8 cellular contexts compared by ENCODE assay signal in the genomic region with DNA sequence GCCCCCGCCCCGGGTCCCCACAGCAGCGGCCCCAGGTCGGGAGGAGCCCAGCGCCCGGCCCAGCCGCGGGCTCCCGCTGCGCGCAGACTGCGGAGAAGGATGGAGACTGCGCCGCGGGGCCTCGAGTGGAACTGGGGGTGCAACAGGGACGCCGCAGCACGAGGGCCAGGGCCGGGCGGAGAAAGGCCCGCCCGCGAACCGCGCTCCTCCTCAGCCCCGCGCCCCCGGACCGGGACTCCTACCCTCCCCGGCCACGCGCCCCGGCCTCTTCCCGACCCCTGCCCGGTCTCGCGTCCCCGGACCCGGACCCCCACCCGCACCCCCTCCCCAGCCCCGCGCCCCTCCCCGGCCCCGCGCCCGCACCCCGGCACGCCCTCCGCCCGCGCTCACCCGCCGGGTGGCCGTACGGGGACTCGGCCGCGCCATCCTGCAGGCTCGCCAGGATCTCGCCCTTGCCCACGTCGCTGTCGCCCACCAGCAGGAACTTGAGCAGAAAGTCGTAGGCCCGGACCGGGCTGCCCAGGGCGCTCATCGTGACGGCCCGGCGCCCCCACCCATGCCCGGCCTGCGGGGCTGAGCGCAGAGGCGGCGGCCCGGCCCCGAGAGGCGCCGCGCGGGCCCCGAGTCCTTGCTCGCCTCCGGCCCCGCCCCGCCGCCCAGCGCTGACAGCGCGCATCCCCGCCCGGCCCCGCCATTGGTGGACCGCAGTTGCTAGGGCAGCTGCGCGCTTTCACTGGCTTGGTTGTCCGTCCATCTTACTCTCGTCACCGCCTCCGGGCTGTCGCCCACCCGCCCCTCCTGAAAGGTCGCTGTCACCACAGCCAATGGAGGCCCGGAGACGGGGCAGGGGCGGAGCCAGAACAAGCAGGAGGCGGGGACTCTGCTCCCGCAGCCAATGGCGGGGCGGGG. TPM values are rescaled to one million over a fixed set of nuclear protein-coding genes. Genes with fewer than 3 reads are reported as not detected.
A peak's percentile ranks its signal among the peaks of the same experiment; 100 is the strongest.
DNase-seq lines count a peak whose midpoint lies in the region; ATAC-seq and TF ChIP-seq lines count a peak whose summit lies in the region.

A gene with protein sequence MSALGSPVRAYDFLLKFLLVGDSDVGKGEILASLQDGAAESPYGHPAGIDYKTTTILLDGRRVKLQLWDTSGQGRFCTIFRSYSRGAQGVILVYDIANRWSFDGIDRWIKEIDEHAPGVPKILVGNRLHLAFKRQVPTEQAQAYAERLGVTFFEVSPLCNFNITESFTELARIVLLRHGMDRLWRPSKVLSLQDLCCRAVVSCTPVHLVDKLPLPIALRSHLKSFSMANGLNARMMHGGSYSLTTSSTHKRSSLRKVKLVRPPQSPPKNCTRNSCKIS (minus strand): TSS at position 634 of the 909 bp plus-strand sequence. CDS start 102 bp downstream, at position 532.

- no peaks in the 10 kb centered on the region for H3K36me3 ChIP-seq in hepatocyte (replicated peaks; ENCODE audit: insufficient read depth, low read depth)
- H3K36me3 ChIP-seq in uterus: no peaks in the 10 kb centered on the region

- H3K9me3 ChIP-seq in hepatocyte (ENCODE audit: low read depth) (peaks cover 4% of the 10 kb centered on the region), uterus (no peaks in the 10 kb centered on the region)

- no peak within 1 kb of the TSS for H2AFZ ChIP-seq in hepatocyte

- no peaks in the 10 kb centered on the region for H4K20me1 ChIP-seq in hepatocyte (ENCODE audit: insufficient read depth, poor library complexity, severe bottlenecking)

- no peaks in the 10 kb centered on the region for H3K4me1 ChIP-seq in hepatocyte (ENCODE audit: insufficient read depth)
- peaks cover 0 to 16% of the 10 kb centered on the region in 2 donors for H3K4me1 ChIP-seq in uterus

- TF ChIP-seq POLR2A in uterus (IDR thresholded peaks at IDR 0.05): peak; percentile 30 to 44

- H3K27me3 ChIP-seq in hepatocyte: no peaks in the 10 kb centered on the region
- H3K27me3 ChIP-seq in uterus: no peaks in the 10 kb centered on the region

- H3K27ac ChIP-seq in hepatocyte (no peak within 1 kb of the TSS), uterus (peak within 1 kb of the TSS; percentile 52 to 73)

- H3K4me3 ChIP-seq in astrocyte of the spinal cord (ENCODE audit: low read depth, low read length) (peak within 1 kb of the TSS; percentile 52), hepatocyte (peak within 1 kb of the TSS; percentile 48), uterus (peak within 1 kb of the TSS; percentile 53 to 91)

- in situ Hi-C loops in astrocyte of the spinal cord (cut with HindIII; ENCODE audit: low sequenced_read_pairs): no loop called here

- H3K79me2 ChIP-seq in hepatocyte: peaks cover 42% of the 10 kb centered on the region

- H3K4me2 ChIP-seq in hepatocyte: peak within 1 kb of the TSS; percentile 99

- DNase-seq in NCI-H187 treated with DMSO at 0.1 percent for 48 hours (lab: John Stamatoyannopoulos, UW): peak; percentile 92
- peak; percentile 99 for DNase-seq in T1000 (lab: John Stamatoyannopoulos, UW)
- peak; percentile 99 for DNase-seq in astrocyte of the spinal cord (ENCODE audit: low read depth, low spot score)
- peak; percentile 99 for DNase-seq in hepatocyte (ENCODE audit: low spot score)
- peak; percentile 99 for DNase-seq in putamen (ENCODE audit: low spot score)
- DNase-seq in uterus: peak; percentile 99

- WGBS in hepatocyte (ENCODE audit: low lambda C conversion rate, missing lambda C conversion rate): under 1% methylated on average over 74 of the region's 112 CpGs

- TF ChIP-seq CTCF in astrocyte of the spinal cord (IDR thresholded peaks at IDR 0.05; ENCODE audit: low read depth, low read length): no peak
- no peak for TF ChIP-seq CTCF in hepatocyte (IDR thresholded peaks at IDR 0.05; ENCODE audit: poor library complexity)
- peak in 1 of 4 experiments; percentile 5 for TF ChIP-seq CTCF in uterus (IDR thresholded peaks at IDR 0.05)

- no peaks in the 10 kb centered on the region for H3K9me2 ChIP-seq in hepatocyte (replicated peaks; ENCODE audit: insufficient read depth)

- ATAC-seq in GM18508 (IDR thresholded peaks at IDR 0.05; ENCODE audit: insufficient read depth, unreplicated experiment) (peak; percentile 82), HG02970 (IDR thresholded peaks at IDR 0.05; ENCODE audit: low FRiP score, unreplicated experiment) (peak; percentile 95)

- intact Hi-C loops in uterus (cut with DNase I; ENCODE audit: low total_unique reads): no loop called here

RNA-seq across cellular contexts. Expression of the gene that starts here (rescaled TPM):
- total RNA-seq in hepatocyte (20.0 and 22.2 TPM in 2 replicates), uterus (10 to 100 TPM in 2 of 4 donors, 1 to 10 TPM in 2; 4.1 to 18.5 (median 11.3) TPM)
- 22.2 and 27.8 TPM in 2 replicates for polyA plus RNA-seq in hepatocyte
